In genomic region chr1:219862366-219862765, GRCh38 we compare ENCODE assay signal across 28 cellular contexts.
"Had no signal": no experiment of that assay in that cellular context is flagged by ENCODE, and none has a peak within 500 bp of the region (broad histone marks: within the 10 kb centered on the region; RNA-seq: fewer than 3 reads in every experiment).

No MANE protein-coding gene starts in this region.

- ATAC-seq: effector memory CD8-positive, alpha-beta T cell; esophagus mucosa; foreskin keratinocyte; gastrocnemius medialis; gastroesophageal sphincter; heart left ventricle; heart right ventricle had no signal

- DNase-seq: colonic mucosa; cortex of kidney; dermis blood vessel endothelial cell; dorsolateral prefrontal cortex; effector CD4-positive, alpha-beta T cell; effector CD8-positive, alpha-beta T cell; effector memory CD4-positive, alpha-beta T cell; effector memory CD8-positive, alpha-beta T cell; endodermal cell; erythroblast; esophagus squamous epithelium; foreskin fibroblast; foreskin keratinocyte; foreskin melanocyte; gastrocnemius medialis; glutamatergic neuron; head of caudate nucleus; heart left ventricle; heart right ventricle had no signal

- H3K36me3 ChIP-seq: colonic mucosa, esophagus muscularis mucosa, esophagus squamous epithelium, gastrocnemius medialis, gastroesophageal sphincter, heart left ventricle, heart right ventricle had no signal

- H3K9me3 ChIP-seq: colonic mucosa, esophagus muscularis mucosa, esophagus squamous epithelium, gastrocnemius medialis, heart right ventricle had no signal

- H3K4me1 ChIP-seq: colonic mucosa, esophagus muscularis mucosa, esophagus squamous epithelium, foreskin keratinocyte, gastrocnemius medialis, gastroesophageal sphincter, heart left ventricle, heart right ventricle had no signal

- H3K27me3 ChIP-seq: esophagus muscularis mucosa, esophagus squamous epithelium, foreskin keratinocyte, gastrocnemius medialis, gastroesophageal sphincter, heart left ventricle had no signal

- FAIRE-seq: colon, endometrium, endothelial cell of umbilical vein, frontal cortex had no signal

- H3K4me3 ChIP-seq: colonic mucosa, coronary artery, dorsolateral prefrontal cortex, esophagus muscularis mucosa, esophagus squamous epithelium, gastrocnemius medialis, gastroesophageal sphincter, heart left ventricle, heart right ventricle had no signal

- H3K27ac ChIP-seq: colonic mucosa, coronary artery, dorsolateral prefrontal cortex, epithelial cell of prostate, esophagus muscularis mucosa, esophagus squamous epithelium, foreskin keratinocyte, gastrocnemius medialis, gastroesophageal sphincter, heart left ventricle, heart right ventricle had no signal
